Comparison of ENCODE assay signal across 19 cellular contexts in genomic region chr13:83272076-83272475, GRCh38.
DNase-seq lines count a peak whose midpoint lies in the region; ATAC-seq, FAIRE-seq and TF ChIP-seq lines count a peak whose summit lies in the region.
"Had no signal": no experiment of that assay in that cellular context is flagged by ENCODE, and none has a peak within 500 bp of the region (broad histone marks: within the 10 kb centered on the region; RNA-seq: fewer than 3 reads in every experiment).

No MANE protein-coding gene starts in this region.

- H3K36me3 ChIP-seq in kidney (ENCODE audit: control insufficient read depth in 1 of 2, insufficient read depth in 2 of 2, low read length in 2 of 2) = no peaks in the 10 kb centered on the region
- no peaks in the 10 kb centered on the region for H3K36me3 ChIP-seq in mucosa of descending colon (ENCODE audit: low read depth)
- H3K36me3 ChIP-seq in stomach = no peaks in the 10 kb centered on the region
- H3K36me3 ChIP-seq: BE2C, Peyer's patch had no signal

- peaks cover 57% of the 10 kb centered on the region for H3K4me1 Mint-ChIP-seq in HFFc6 (ENCODE audit: low read depth)
- H3K4me1 Mint-ChIP-seq: IgD-negative memory B cell had no signal

- peak overlapping the region; percentile 75 for H3K27ac Mint-ChIP-seq in HFFc6
- H3K27ac Mint-ChIP-seq: H9, IgD-negative memory B cell had no signal

- TF ChIP-seq EP300 in stomach (IDR thresholded peaks at IDR 0.05) = no peak

- no peak overlapping the region for H3K9ac ChIP-seq in kidney (ENCODE audit: low read length in 2 of 2)

- H3K9me3 ChIP-seq in kidney (ENCODE audit: control insufficient read depth in 1 of 2, low read length in 2 of 2) (no peaks in the 10 kb centered on the region), mucosa of descending colon (peaks cover 31% of the 10 kb centered on the region), stomach (peaks cover 0 to 10% (median 2%) of the 10 kb centered on the region in 4 donors)
- H3K9me3 ChIP-seq: A549, BE2C had no signal

- H3K27ac ChIP-seq in kidney (ENCODE audit: low read depth in 2 of 2, low read length in 2 of 2) = no peak overlapping the region
- H3K27ac ChIP-seq in stomach = no peak overlapping the region
- H3K27ac ChIP-seq: A549, Peyer's patch had no signal

- H3K27me3 Mint-ChIP-seq in HFFc6 (ENCODE audit: insufficient read depth) = no peaks in the 10 kb centered on the region
- H3K27me3 Mint-ChIP-seq: IgD-negative memory B cell had no signal

- no peaks in the 10 kb centered on the region for H3K27me3 ChIP-seq in stomach
- H3K27me3 ChIP-seq: BE2C, Peyer's patch had no signal

- H3K4me3 Mint-ChIP-seq in HFFc6 = no peak overlapping the region
- H3K4me3 Mint-ChIP-seq: H9, IgD-negative memory B cell had no signal

- ATAC-seq in mucosa of descending colon (no peak), HG02678 (IDR thresholded peaks at IDR 0.05; ENCODE audit: unreplicated experiment) (no peak)
- ATAC-seq: A549 had no signal

- peaks cover 15% of the 10 kb centered on the region for H3K36me3 Mint-ChIP-seq in HFFc6 (ENCODE audit: low read depth)

- FAIRE-seq in kidney (lab: Jason Lieb, UNC) = peak; percentile 68
- FAIRE-seq: A549 had no signal

- intact Hi-C loops in kidney (cut with DNase I) = no loop called here
- intact Hi-C loops in mucosa of descending colon (cut with DNase I, micrococcal nuclease) = no loop called here
- intact Hi-C loops in stomach (cut with DNase I; ENCODE audit: low total_unique reads) = no loop called here

- H3K4me3 ChIP-seq in kidney (ENCODE audit: low read length in 2 of 2) = no peak overlapping the region
- H3K4me3 ChIP-seq in mucosa of descending colon = no peak overlapping the region
- no peak overlapping the region for H3K4me3 ChIP-seq in stomach
- H3K4me3 ChIP-seq: A549, Peyer's patch had no signal

- TF ChIP-seq POLR2A in stomach (IDR thresholded peaks at IDR 0.05) = no peak

- TF ChIP-seq CTCF in HFFc6 (IDR thresholded peaks at IDR 0.05) (no peak), kidney (IDR thresholded peaks at IDR 0.05; ENCODE audit: borderline replicate concordance, extremely low read depth, insufficient read depth) (no peak), mucosa of descending colon (IDR thresholded peaks at IDR 0.05) (no peak), stomach (IDR thresholded peaks at IDR 0.05) (no peak)

- H3K4me1 ChIP-seq in kidney (ENCODE audit: control insufficient read depth in 1 of 2, insufficient read depth in 1 of 2, low read depth in 1 of 2, low read length in 2 of 2) = no peaks in the 10 kb centered on the region
- no peaks in the 10 kb centered on the region for H3K4me1 ChIP-seq in mucosa of descending colon (ENCODE audit: low read depth)
- H3K4me1 ChIP-seq in stomach = no peaks in the 10 kb centered on the region
- H3K4me1 ChIP-seq: A549, Peyer's patch had no signal

- DNase-seq in HFFc6 = no peak
- peak; percentile 41 for DNase-seq in fibroblast of gingiva (ENCODE audit: low read depth)
- DNase-seq in kidney = no peak
- peak; percentile 63 for DNase-seq in superior temporal gyrus (ENCODE audit: extremely low spot score)
- DNase-seq in mucosa of descending colon = no peak
- DNase-seq in stomach = no peak
- DNase-seq: BE2C, H9, MV-4-11, NCI-H1105 treated with DMSO at 0.1 percent for 48 hours, NCI-H1694, NCI-H2081, NCI-H2171, NCI-H446, NCI-H526, Peyer's patch had no signal

- H3K9me3 Mint-ChIP-seq in HFFc6 = no peaks in the 10 kb centered on the region
- H3K9me3 Mint-ChIP-seq: H9 had no signal

- 35 to 68% (median 59%) methylated on average over 1 of the region's 1 CpG for WGBS in stomach, 5 donors

Comparison
In these comparisons a context has a peak if more than half of its experiments do, and no peak if none do; other contexts are left out.
1. DNase-seq: peak in fibroblast of gingiva (single experiment) and superior temporal gyrus (single experiment); none in HFFc6 (single experiment), kidney (single experiment), mucosa of descending colon (0 of 3) and stomach (single experiment).